ENCODE assay signal across 14 cellular contexts in the genomic region with DNA sequence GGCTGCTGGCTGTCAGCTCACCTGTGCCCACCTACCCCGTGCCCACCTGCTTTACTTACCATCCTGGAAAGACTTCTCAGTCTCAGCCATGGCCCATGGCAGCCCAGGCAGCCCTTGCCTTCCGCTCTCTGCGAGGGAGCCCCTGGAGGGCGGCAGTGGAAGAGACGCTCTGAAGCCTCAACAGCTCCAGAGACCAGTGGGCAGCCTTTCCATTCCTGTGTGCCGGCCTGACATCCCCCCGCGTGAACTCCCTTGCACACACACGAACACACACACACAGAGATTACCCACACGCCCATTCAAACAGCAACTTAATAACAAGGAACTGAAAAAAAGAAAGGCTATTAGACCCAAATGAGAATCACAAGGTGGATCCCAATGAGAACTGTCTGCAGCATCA. TPM values are rescaled to one million over a fixed set of nuclear protein-coding genes. Genes with fewer than 3 reads are reported as not detected.
DNase-seq lines count a peak whose midpoint lies in the region; ATAC-seq, FAIRE-seq and TF ChIP-seq lines count a peak whose summit lies in the region.
"Had no signal": no experiment of that assay in that cellular context is flagged by ENCODE, and none has a peak within 500 bp of the region (broad histone marks: within the 10 kb centered on the region; RNA-seq: fewer than 3 reads in every experiment).

No MANE protein-coding gene starts in this region.

- DNase-seq in A549 (ENCODE audit: low read depth in 1 of 2, low spot score in 1 of 2) (peak in 1 of 2 experiments; percentile 21), EH (ENCODE audit: low read depth) (peak; percentile 18), SK-N-SH (peak; percentile 67), fibroblast of villous mesenchyme (ENCODE audit: low read depth) (no peak), SJCRH30 (no peak), hippocampal formation (lab: John Stamatoyannopoulos, UW) (no peak), globus pallidus (ENCODE audit: low spot score) (no peak)
- DNase-seq: GM23248, SW 1271 had no signal

- H3K27ac ChIP-seq in A549 (no peak overlapping the region), SK-N-SH (ENCODE audit: low read depth in 2 of 2, low read length in 1 of 2) (no peak overlapping the region), SJCRH30 (no peak overlapping the region)
- H3K27ac ChIP-seq: GM23248 had no signal

- H3F3A ChIP-seq in SK-N-SH (replicated peaks; ENCODE audit: insufficient read depth), result no peaks in the 10 kb centered on the region

- H3K9ac ChIP-seq in SK-N-SH, result no peak overlapping the region
- H3K9ac ChIP-seq: GM23248 had no signal

- no peaks in the 10 kb centered on the region for H3K79me2 ChIP-seq in SK-N-SH (ENCODE audit: insufficient read depth)

- H3K4me1 ChIP-seq in A549 (peaks cover 7% of the 10 kb centered on the region), SK-N-SH (ENCODE audit: control insufficient read depth in 1 of 2, insufficient read depth in 2 of 2, low read depth in 1 of 2, low read length in 1 of 2) (peaks cover 0 to 9% of the 10 kb centered on the region in 2 experiments; a peak in 1 of 4 replicates), SJCRH30 (peaks cover 17% of the 10 kb centered on the region)

- ATAC-seq in A549, result peak; percentile 72 to 75; a peak in 4 of 6 replicates
- no peak for ATAC-seq in GM18519 (IDR thresholded peaks at IDR 0.05; ENCODE audit: low FRiP score, unreplicated experiment)

- no peaks in the 10 kb centered on the region for H4K20me1 ChIP-seq in SK-N-SH (ENCODE audit: insufficient read depth)

- no peak overlapping the region for H3K4me3 ChIP-seq in A549
- no peak overlapping the region; a peak in 1 of 4 replicates for H3K4me3 ChIP-seq in SK-N-SH (ENCODE audit: low read depth in 2 of 2, low read length in 1 of 2)
- no peak overlapping the region for H3K4me3 ChIP-seq in fibroblast of villous mesenchyme (ENCODE audit: low read depth, low read length)
- no peak overlapping the region for H3K4me3 ChIP-seq in SJCRH30
- H3K4me3 ChIP-seq: GM23248, skin epidermis had no signal

- TF ChIP-seq EP300 in A549 (IDR thresholded peaks at IDR 0.05), result no peak
- TF ChIP-seq EP300 in SK-N-SH (IDR thresholded peaks at IDR 0.05; ENCODE audit: borderline replicate concordance in 1 of 2, low read depth in 1 of 2, low read length in 1 of 2), result no peak

- no peak overlapping the region for H3K4me2 ChIP-seq in A549
- H3K4me2 ChIP-seq in SK-N-SH, result no peak overlapping the region

- H2AFZ ChIP-seq in SK-N-SH (ENCODE audit: low read depth), result no peak overlapping the region
- H2AFZ ChIP-seq: GM23248 had no signal

- TF ChIP-seq CTCF in A549 (IDR thresholded peaks at IDR 0.05), result no peak
- peak; percentile 22; the same call in 1 of the 2 replicates for TF ChIP-seq CTCF in SK-N-SH (IDR thresholded peaks at IDR 0.05)
- TF ChIP-seq CTCF in fibroblast of villous mesenchyme (IDR thresholded peaks at IDR 0.05; ENCODE audit: insufficient read depth, low read depth, low read length), result peak; percentile 46

- FAIRE-seq in A549 (lab: Jason Lieb, UNC), result no peak
- FAIRE-seq: G401.6 had no signal

- no peaks in the 10 kb centered on the region for H3K9me2 ChIP-seq in SK-N-SH

- CTCF ChIA-PET in A549 (lab: Yijun Ruan, JAX) (no interaction called here), SK-N-SH (lab: Yijun Ruan, JAX) (interaction anchor here (0.8 kb wide), 1 partner anchor 20 kb away, joined by 3 read pairs; no protein-coding TSS in a partner anchor)

- H3K36me3 ChIP-seq in SK-N-SH (replicated peaks in 1 of 2; ENCODE audit: control insufficient read depth in 1 of 2, insufficient read depth in 2 of 2, low read length in 1 of 2) (no peaks in the 10 kb centered on the region), SJCRH30 (no peaks in the 10 kb centered on the region)

- WGBS in A549 (ENCODE audit: missing lambda C conversion rate), result 78% methylated on average over 9 of the region's 10 CpGs
- 77% methylated on average over 10 of the region's 10 CpGs for WGBS in SK-N-SH (ENCODE audit: low lambda C conversion rate)

- TF ChIP-seq RAD21 in A549 (conservative IDR thresholded peaks at IDR 0.05 in 1 of 2, IDR thresholded peaks at IDR 0.05 in 1 of 2), result no peak
- peak; percentile 47 for TF ChIP-seq RAD21 in SK-N-SH (IDR thresholded peaks at IDR 0.05; ENCODE audit: low read length)

- H3K27me3 ChIP-seq in SK-N-SH (ENCODE audit: insufficient read depth) (no peaks in the 10 kb centered on the region), SJCRH30 (no peaks in the 10 kb centered on the region)

- POLR2A ChIA-PET in A549 (lab: Yijun Ruan, JAX), result no interaction called here
- POLR2A ChIA-PET in SK-N-SH (lab: Yijun Ruan, JAX), result no interaction called here

- H3K9me3 ChIP-seq in A549 (no peaks in the 10 kb centered on the region), SK-N-SH (no peaks in the 10 kb centered on the region), SJCRH30 (replicated peaks) (no peaks in the 10 kb centered on the region)

- TF ChIP-seq POLR2A in A549 (IDR thresholded peaks at IDR 0.05; ENCODE audit: low read length), result no peak

TF ChIP-seq in A549, 52 proteins besides CTCF, POLR2A, EP300 and RAD21:
- no peak for TF ChIP-seq EHMT2 (IDR thresholded peaks at IDR 0.05; ENCODE audit: low read depth)
- TF ChIP-seq CBX8 (IDR thresholded peaks at IDR 0.05), result no peak

TF ChIP-seq in SK-N-SH, 30 proteins besides CTCF, POLR2A, EP300 and RAD21 (continues in another document):
- TF ChIP-seq MEF2A (IDR thresholded peaks at IDR 0.05; ENCODE audit: borderline replicate concordance, low read depth) (no peak), MXI1 (IDR thresholded peaks at IDR 0.05; ENCODE audit: low read depth, low read length) (no peak), GATA2 (CRISPR knock-in tag; IDR thresholded peaks at IDR 0.05) (no peak)
- TF ChIP-seq, protein P1, sequence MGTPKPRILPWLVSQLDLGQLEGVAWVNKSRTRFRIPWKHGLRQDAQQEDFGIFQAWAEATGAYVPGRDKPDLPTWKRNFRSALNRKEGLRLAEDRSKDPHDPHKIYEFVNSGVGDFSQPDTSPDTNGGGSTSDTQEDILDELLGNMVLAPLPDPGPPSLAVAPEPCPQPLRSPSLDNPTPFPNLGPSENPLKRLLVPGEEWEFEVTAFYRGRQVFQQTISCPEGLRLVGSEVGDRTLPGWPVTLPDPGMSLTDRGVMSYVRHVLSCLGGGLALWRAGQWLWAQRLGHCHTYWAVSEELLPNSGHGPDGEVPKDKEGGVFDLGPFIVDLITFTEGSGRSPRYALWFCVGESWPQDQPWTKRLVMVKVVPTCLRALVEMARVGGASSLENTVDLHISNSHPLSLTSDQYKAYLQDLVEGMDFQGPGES (IDR thresholded peaks at IDR 0.05; ENCODE audit: low read depth, low read length), result no peak
- TF ChIP-seq, protein P2, sequence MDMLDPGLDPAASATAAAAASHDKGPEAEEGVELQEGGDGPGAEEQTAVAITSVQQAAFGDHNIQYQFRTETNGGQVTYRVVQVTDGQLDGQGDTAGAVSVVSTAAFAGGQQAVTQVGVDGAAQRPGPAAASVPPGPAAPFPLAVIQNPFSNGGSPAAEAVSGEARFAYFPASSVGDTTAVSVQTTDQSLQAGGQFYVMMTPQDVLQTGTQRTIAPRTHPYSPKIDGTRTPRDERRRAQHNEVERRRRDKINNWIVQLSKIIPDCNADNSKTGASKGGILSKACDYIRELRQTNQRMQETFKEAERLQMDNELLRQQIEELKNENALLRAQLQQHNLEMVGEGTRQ (IDR thresholded peaks at IDR 0.05; ENCODE audit: borderline replicate concordance, low read depth, low read length), result no peak
- TF ChIP-seq, protein P3, sequence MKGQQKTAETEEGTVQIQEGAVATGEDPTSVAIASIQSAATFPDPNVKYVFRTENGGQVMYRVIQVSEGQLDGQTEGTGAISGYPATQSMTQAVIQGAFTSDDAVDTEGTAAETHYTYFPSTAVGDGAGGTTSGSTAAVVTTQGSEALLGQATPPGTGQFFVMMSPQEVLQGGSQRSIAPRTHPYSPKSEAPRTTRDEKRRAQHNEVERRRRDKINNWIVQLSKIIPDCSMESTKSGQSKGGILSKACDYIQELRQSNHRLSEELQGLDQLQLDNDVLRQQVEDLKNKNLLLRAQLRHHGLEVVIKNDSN (IDR thresholded peaks at IDR 0.05; ENCODE audit: borderline replicate concordance, low read depth), result no peak

RNA-seq across cellular contexts. Expression of a gene that starts 14.2 kb away (rescaled TPM):
- 4.3 TPM in 2 replicates for polyA plus RNA-seq in A549 (2011; rRNA removed)
- polyA plus RNA-seq in A549 (2012; cell fraction: cytosol; rRNA removed), result 5.9 and 7.2 TPM in 2 replicates
- polyA plus RNA-seq in A549 (2012; cell fraction: nucleus; rRNA removed), result 9.6 and 9.8 TPM in 2 replicates
- 6.6 to 7.6 TPM (median 6.7 TPM) in 3 replicates for polyA plus RNA-seq in A549 (2017; fragmentation: RNase III; extraction: RNeasy Plus Mini Kit Qiagen cat#74134 plus additional on column Dnase treatment)
- polyA minus RNA-seq in A549 (2011; rRNA and poly(A)+ RNA removed), result 3.5 and 3.9 TPM in 2 replicates
- 23.9 and 25.1 TPM in 2 replicates for polyA plus RNA-seq in SK-N-SH (2012; rRNA removed)
- 17.3 and 20.8 TPM in 2 replicates for polyA plus RNA-seq in SK-N-SH (2012; cell fraction: cytosol; rRNA removed)
- polyA plus RNA-seq in SK-N-SH (2012; cell fraction: nucleus; rRNA removed), result 26.8 and 31.9 TPM in 2 replicates
- total RNA-seq in fibroblast of villous mesenchyme, result 34.1 and 41.6 TPM in 2 replicates
- 18.6 and 20.5 TPM in 2 replicates for total RNA-seq in SJCRH30 (2014; rRNA removed; shearing (Covaris generic))

RNA-seq across cellular contexts. Expression of a gene that starts 32.4 kb away (rescaled TPM):
- not detected in 2 replicates for polyA plus RNA-seq in A549 (2011; rRNA removed)
- polyA plus RNA-seq in A549 (2012; cell fraction: cytosol; rRNA removed), result not detected in 2 replicates
- polyA plus RNA-seq in A549 (2012; cell fraction: nucleus; rRNA removed), result not detected in 2 replicates
- not detected in 3 replicates for polyA plus RNA-seq in A549 (2017; fragmentation: RNase III; extraction: RNeasy Plus Mini Kit Qiagen cat#74134 plus additional on column Dnase treatment)
- polyA minus RNA-seq in A549 (2011; rRNA and poly(A)+ RNA removed), result not detected in 2 replicates
- not detected in 2 replicates for polyA plus RNA-seq in SK-N-SH (2012; rRNA removed)
- not detected in 2 replicates for polyA plus RNA-seq in SK-N-SH (2012; cell fraction: cytosol; rRNA removed)
- polyA plus RNA-seq in SK-N-SH (2012; cell fraction: nucleus; rRNA removed), result not detected in 2 replicates
- total RNA-seq in fibroblast of villous mesenchyme, result not detected in 2 replicates
- total RNA-seq in SJCRH30 (2014; rRNA removed; shearing (Covaris generic)), result 0.58 and 0.71 TPM in 2 replicates
- total RNA-seq: GM23248, LHCN-M2, temporal lobe had no signal
- polyA plus RNA-seq: GM23248 had no signal

Comparison
In these comparisons a context has a peak if more than half of its experiments do, and no peak if none do; other contexts are left out.
1. DNase-seq: peak in EH (single experiment) and SK-N-SH (single experiment); none in fibroblast of villous mesenchyme (single experiment), SJCRH30 (0 of 2), hippocampal formation (0 of 2) and globus pallidus (single experiment).